In the genomic region with DNA sequence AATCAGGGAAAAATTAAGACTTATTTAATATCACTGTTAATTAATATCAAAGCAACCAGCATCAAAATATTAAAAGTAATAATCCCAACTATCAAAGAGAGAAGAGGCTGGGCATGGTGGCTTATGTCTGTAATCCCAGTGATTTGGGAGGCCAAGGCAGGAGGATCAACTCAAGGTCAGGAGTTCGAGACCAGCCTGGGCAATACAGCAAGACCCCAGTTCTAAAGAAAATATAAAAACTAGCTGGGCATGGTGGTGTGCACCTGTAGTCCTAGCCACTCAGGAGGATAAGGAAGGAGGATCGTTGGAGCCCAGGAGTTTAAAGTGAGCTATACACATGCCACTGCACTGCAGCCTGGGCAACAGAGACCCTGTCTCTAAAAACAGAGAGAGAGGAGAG, we compare ENCODE assay signal across 24 cellular contexts. TPM values are rescaled to one million over a fixed set of nuclear protein-coding genes. Genes with fewer than 3 reads are reported as not detected.
DNase-seq lines count a peak whose midpoint lies in the region; ATAC-seq and TF ChIP-seq lines count a peak whose summit lies in the region.
"Had no signal": no experiment of that assay in that cellular context is flagged by ENCODE, and none has a peak within 500 bp of the region (broad histone marks: within the 10 kb centered on the region; RNA-seq: fewer than 3 reads in every experiment).

No MANE protein-coding gene starts in this region.

- H4K91ac ChIP-seq in mesenchymal stem cell (ENCODE audit: low read length), result peak overlapping the region; percentile 27

- no peaks in the 10 kb centered on the region for H3K9me3 Mint-ChIP-seq in MCF 10A (ENCODE audit: unreplicated experiment)
- H3K9me3 Mint-ChIP-seq in CD8-positive, alpha-beta T cell, result no peaks in the 10 kb centered on the region
- H3K9me3 Mint-ChIP-seq in WTC11, result no peaks in the 10 kb centered on the region
- H3K9me3 Mint-ChIP-seq: CD14-positive monocyte; CD4-positive, alpha-beta T cell had no signal

- no peak overlapping the region for H3K4ac ChIP-seq in mesenchymal stem cell (ENCODE audit: low read depth in 1 of 2, low read length in 2 of 2)

- no peak overlapping the region for H3K14ac ChIP-seq in mesenchymal stem cell (ENCODE audit: low read length in 2 of 2)

- H3K36me3 Mint-ChIP-seq in MCF 10A (ENCODE audit: insufficient read depth, unreplicated experiment) (peaks cover 100% of the 10 kb centered on the region), WTC11 (peaks cover 67% of the 10 kb centered on the region)
- peaks cover 78% of the 10 kb centered on the region for H3K36me3 Mint-ChIP-seq in CD8-positive, alpha-beta T cell

- no peaks in the 10 kb centered on the region for H3K9me2 ChIP-seq in hepatocyte (replicated peaks; ENCODE audit: insufficient read depth)

- H4K8ac ChIP-seq in mesenchymal stem cell (ENCODE audit: low read length), result no peak overlapping the region

- no peak overlapping the region for H3K9ac ChIP-seq in mesenchymal stem cell (ENCODE audit: low read length)
- H3K9ac ChIP-seq: BLaER1 treated with 17β-estradiol and CSF1 and Interleukin-3, amounts not matched to agents 10 nM and 100 nM; GM23248 had no signal

- H3K79me2 ChIP-seq in hepatocyte, result peaks cover 4% of the 10 kb centered on the region

- DNase-seq in MCF 10A (ENCODE audit: unreplicated experiment), result no peak
- DNase-seq in breast epithelium (ENCODE audit: low spot score in 2 of 2), result no peak
- DNase-seq in CD8-positive, alpha-beta T cell, result no peak
- no peak for DNase-seq in WTC11 (ENCODE audit: low spot score)
- no peak for DNase-seq in mesenchymal stem cell
- DNase-seq in hepatocyte (ENCODE audit: low spot score), result no peak
- DNase-seq in NK-92 (lab: John Stamatoyannopoulos, UW; ENCODE audit: unreplicated experiment), result no peak
- DNase-seq: 8988T; ACHN; AML-193; BE2C; Calu3; CD4-positive, alpha-beta T cell; COR-L47; DMS53; DMS79 treated with DMSO at 0.1 percent for 48 hours; GF-D8; GM23248; H7; HCEC 1CT had no signal

- H3K36me3 ChIP-seq in breast epithelium, result no peaks in the 10 kb centered on the region
- peaks cover 44% of the 10 kb centered on the region for H3K36me3 ChIP-seq in CD8-positive, alpha-beta T cell (ENCODE audit: insufficient read depth, low read length)
- peaks cover 9 to 94% of the 10 kb centered on the region in 2 experiments for H3K36me3 ChIP-seq in mesenchymal stem cell (ENCODE audit: control insufficient read depth in 1 of 2, insufficient read depth in 2 of 2, low read depth in 1 of 2, low read length in 2 of 2)
- peaks cover 3% of the 10 kb centered on the region for H3K36me3 ChIP-seq in hepatocyte (replicated peaks; ENCODE audit: insufficient read depth, low read depth)

- H3K18ac ChIP-seq in mesenchymal stem cell (ENCODE audit: low read depth in 1 of 2, low read length in 2 of 2), result no peak overlapping the region

- H3K23ac ChIP-seq in mesenchymal stem cell (ENCODE audit: low read length in 2 of 2), result no peak overlapping the region

- H3K79me1 ChIP-seq in mesenchymal stem cell (replicated peaks; ENCODE audit: low read length, poor library complexity, severe bottlenecking), result peaks cover 9% of the 10 kb centered on the region

- CTCF ChIA-PET in MCF 10A (lab: Yijun Ruan, JAX), result interaction anchor here (1.4 kb wide), 1 partner anchor 19 kb away, joined by 4 read pairs; no protein-coding TSS in a partner anchor
- CTCF ChIA-PET in CD8-positive, alpha-beta T cell (lab: Charles Lee), result no interaction called here
- CTCF ChIA-PET in WTC11 (lab: Charles Lee), result no interaction called here

- peak overlapping the region; percentile 8 for H3K27ac Mint-ChIP-seq in MCF 10A (ENCODE audit: low read depth, unreplicated experiment)
- peak overlapping the region; percentile 30 for H3K27ac Mint-ChIP-seq in CD8-positive, alpha-beta T cell
- H3K27ac Mint-ChIP-seq in WTC11, result no peak overlapping the region
- H3K27ac Mint-ChIP-seq: CD14-positive monocyte; CD4-positive, alpha-beta T cell had no signal

- H3K27me3 Mint-ChIP-seq in MCF 10A (ENCODE audit: insufficient read depth, unreplicated experiment) (no peaks in the 10 kb centered on the region), WTC11 (ENCODE audit: low read depth) (no peaks in the 10 kb centered on the region)
- no peaks in the 10 kb centered on the region for H3K27me3 Mint-ChIP-seq in CD8-positive, alpha-beta T cell (ENCODE audit: low read depth)
- H3K27me3 Mint-ChIP-seq: CD4-positive, alpha-beta T cell had no signal

- H2AFZ ChIP-seq in mesenchymal stem cell (ENCODE audit: low read depth, low read length), result no peak overlapping the region
- H2AFZ ChIP-seq in hepatocyte, result no peak overlapping the region
- H2AFZ ChIP-seq: GM23248 had no signal

- H3K4me1 Mint-ChIP-seq in MCF 10A (ENCODE audit: insufficient read depth, unreplicated experiment) (peaks cover 6% of the 10 kb centered on the region), WTC11 (no peaks in the 10 kb centered on the region)
- H3K4me1 Mint-ChIP-seq in CD8-positive, alpha-beta T cell (ENCODE audit: low read depth), result peaks cover 3% of the 10 kb centered on the region
- H3K4me1 Mint-ChIP-seq: CD14-positive monocyte had no signal

- H3K27ac ChIP-seq in breast epithelium, result no peak overlapping the region
- no peak overlapping the region for H3K27ac ChIP-seq in CD8-positive, alpha-beta T cell (ENCODE audit: low read depth, low read length)
- no peak overlapping the region for H3K27ac ChIP-seq in mesenchymal stem cell (ENCODE audit: low read length, poor library complexity, severe bottlenecking)
- H3K27ac ChIP-seq in hepatocyte, result no peak overlapping the region
- H3K27ac ChIP-seq: A549; BLaER1 treated with 17β-estradiol and CSF1 and Interleukin-3, amounts not matched to agents 10 nM and 100 nM; GM23248 had no signal

- H4K20me1 ChIP-seq in hepatocyte (ENCODE audit: insufficient read depth, poor library complexity, severe bottlenecking), result no peaks in the 10 kb centered on the region

- H3K4me3 ChIP-seq in breast epithelium, result no peak overlapping the region
- H3K4me3 ChIP-seq in CD8-positive, alpha-beta T cell (ENCODE audit: low read depth, low read length), result no peak overlapping the region
- no peak overlapping the region for H3K4me3 ChIP-seq in mesenchymal stem cell (ENCODE audit: insufficient read depth in 1 of 2, low read depth in 1 of 2, low read length in 2 of 2)
- no peak overlapping the region for H3K4me3 ChIP-seq in hepatocyte
- H3K4me3 ChIP-seq: A549; BLaER1 treated with 17β-estradiol and CSF1 and Interleukin-3, amounts not matched to agents 10 nM and 100 nM; GM23248 had no signal

- ATAC-seq in CD8-positive, alpha-beta T cell, result no peak
- ATAC-seq in WTC11 (no peak), GM19397 (IDR thresholded peaks at IDR 0.05; ENCODE audit: unreplicated experiment) (no peak)
- ATAC-seq: A549 had no signal

- no peak for TF ChIP-seq POLR2A in breast epithelium (IDR thresholded peaks at IDR 0.05)

- WGBS in mesenchymal stem cell, result 93% methylated on average over 2 of the region's 2 CpGs
- WGBS in hepatocyte (ENCODE audit: low lambda C conversion rate, missing lambda C conversion rate), result 90% methylated on average over 2 of the region's 2 CpGs

- no peak overlapping the region for H3K4me3 Mint-ChIP-seq in MCF 10A (ENCODE audit: unreplicated experiment)
- no peak overlapping the region for H3K4me3 Mint-ChIP-seq in CD8-positive, alpha-beta T cell
- H3K4me3 Mint-ChIP-seq in WTC11, result no peak overlapping the region
- H3K4me3 Mint-ChIP-seq: CD14-positive monocyte; CD4-positive, alpha-beta T cell had no signal

- BruUV-seq in MCF 10A (replicated peaks; lab: Mats Ljungman, UMichigan), result no TSS peak

- no peaks in the 10 kb centered on the region for H3K27me3 ChIP-seq in breast epithelium
- H3K27me3 ChIP-seq in CD8-positive, alpha-beta T cell (ENCODE audit: insufficient read depth, low read length), result no peaks in the 10 kb centered on the region
- H3K27me3 ChIP-seq in mesenchymal stem cell (ENCODE audit: control insufficient read depth in 1 of 2, insufficient read depth in 1 of 2, low read length in 2 of 2), result no peaks in the 10 kb centered on the region
- H3K27me3 ChIP-seq in hepatocyte, result no peaks in the 10 kb centered on the region
- H3K27me3 ChIP-seq: BE2C; BLaER1 treated with 17β-estradiol and CSF1 and Interleukin-3, amounts not matched to agents 10 nM and 100 nM had no signal

- no peak overlapping the region for H3K4me2 ChIP-seq in mesenchymal stem cell (ENCODE audit: low read length, poor library complexity, severe bottlenecking)
- no peak overlapping the region for H3K4me2 ChIP-seq in hepatocyte
- H3K4me2 ChIP-seq: A549; BLaER1 treated with 17β-estradiol and CSF1 and Interleukin-3, amounts not matched to agents 10 nM and 100 nM had no signal

- intact Hi-C loops in MCF 10A (cut with micrococcal nuclease), result no loop called here
- intact Hi-C loops in breast epithelium (cut with DNase I; ENCODE audit: low total_unique reads), result no loop called here
- intact Hi-C loops in CD8-positive, alpha-beta T cell (cut with DNase I, micrococcal nuclease), result no loop called here

- H2AK5ac ChIP-seq in mesenchymal stem cell (ENCODE audit: low read length, severe bottlenecking), result no peak overlapping the region

- H2BK15ac ChIP-seq in mesenchymal stem cell (ENCODE audit: low read depth, poor library complexity, severe bottlenecking), result no peak overlapping the region

- TF ChIP-seq CTCF in MCF 10A (IDR thresholded peaks at IDR 0.05; ENCODE audit: unreplicated experiment) (no peak), breast epithelium (IDR thresholded peaks at IDR 0.05) (no peak), WTC11 (IDR thresholded peaks at IDR 0.05) (no peak), hepatocyte (IDR thresholded peaks at IDR 0.05; ENCODE audit: poor library complexity) (no peak)
- TF ChIP-seq CTCF in CD8-positive, alpha-beta T cell (IDR thresholded peaks at IDR 0.05), result no peak

- H3K4me1 ChIP-seq in breast epithelium (no peaks in the 10 kb centered on the region), mesenchymal stem cell (ENCODE audit: control insufficient read depth, insufficient read depth, low read depth, low read length) (no peaks in the 10 kb centered on the region), hepatocyte (ENCODE audit: insufficient read depth) (no peaks in the 10 kb centered on the region)
- no peaks in the 10 kb centered on the region for H3K4me1 ChIP-seq in CD8-positive, alpha-beta T cell (ENCODE audit: insufficient read depth, low read length)
- H3K4me1 ChIP-seq: A549; BE2C; BLaER1 treated with 17β-estradiol and CSF1 and Interleukin-3, amounts not matched to agents 10 nM and 100 nM had no signal

- POLR2A ChIA-PET in MCF 10A (lab: Yijun Ruan, JAX), result interaction anchor here (1.2 to 1.4 kb wide), 2 partner anchors 9 to 190 kb away, joined by 3 to 5 read pairs; a partner anchor contains a TSS
- POLR2A ChIA-PET in CD8-positive, alpha-beta T cell (lab: Charles Lee), result no interaction called here
- POLR2A ChIA-PET in WTC11 (lab: Charles Lee), result no interaction called here

- H3K9me3 ChIP-seq in breast epithelium, result no peaks in the 10 kb centered on the region
- H3K9me3 ChIP-seq in CD8-positive, alpha-beta T cell (ENCODE audit: low read length), result no peaks in the 10 kb centered on the region
- no peaks in the 10 kb centered on the region for H3K9me3 ChIP-seq in mesenchymal stem cell (ENCODE audit: control insufficient read depth, low read length)
- H3K9me3 ChIP-seq in hepatocyte (ENCODE audit: low read depth), result no peaks in the 10 kb centered on the region
- H3K9me3 ChIP-seq: A549; BE2C; BLaER1 treated with 17β-estradiol and CSF1 and Interleukin-3, amounts not matched to agents 10 nM and 100 nM had no signal

- no peak overlapping the region for H2BK120ac ChIP-seq in mesenchymal stem cell (ENCODE audit: low read depth, low read length)

- H2BK12ac ChIP-seq in mesenchymal stem cell (ENCODE audit: low read length in 2 of 2), result no peak overlapping the region

- H2BK5ac ChIP-seq in mesenchymal stem cell (ENCODE audit: low read depth, low read length, poor library complexity, severe bottlenecking), result no peak overlapping the region

RNA-seq across cellular contexts. Expression of a gene that starts 43.2 kb away (rescaled TPM):
- total RNA-seq in MCF 10A (2022) (79.5 and 112 TPM in 2 replicates), breast epithelium (10 to 100 TPM; 44.9 to 82.2 (median 55.9) TPM), WTC11 (2021) (37.7 to 46.4 TPM (median 39.2 TPM) in 3 replicates), hepatocyte (36.3 and 36.4 TPM in 2 replicates)
- total RNA-seq in CD8-positive, alpha-beta T cell, result 10 to 100 TPM; 68.4 to 69.3 TPM
- 14.6 TPM for polyA plus RNA-seq in mesenchymal stem cell (2013, experiment 1 of 2)
- 16.2 TPM for polyA plus RNA-seq in mesenchymal stem cell (2013, experiment 2 of 2)
- polyA plus RNA-seq in hepatocyte, result 9.7 and 10.8 TPM in 2 replicates
